In the genomic region with DNA sequence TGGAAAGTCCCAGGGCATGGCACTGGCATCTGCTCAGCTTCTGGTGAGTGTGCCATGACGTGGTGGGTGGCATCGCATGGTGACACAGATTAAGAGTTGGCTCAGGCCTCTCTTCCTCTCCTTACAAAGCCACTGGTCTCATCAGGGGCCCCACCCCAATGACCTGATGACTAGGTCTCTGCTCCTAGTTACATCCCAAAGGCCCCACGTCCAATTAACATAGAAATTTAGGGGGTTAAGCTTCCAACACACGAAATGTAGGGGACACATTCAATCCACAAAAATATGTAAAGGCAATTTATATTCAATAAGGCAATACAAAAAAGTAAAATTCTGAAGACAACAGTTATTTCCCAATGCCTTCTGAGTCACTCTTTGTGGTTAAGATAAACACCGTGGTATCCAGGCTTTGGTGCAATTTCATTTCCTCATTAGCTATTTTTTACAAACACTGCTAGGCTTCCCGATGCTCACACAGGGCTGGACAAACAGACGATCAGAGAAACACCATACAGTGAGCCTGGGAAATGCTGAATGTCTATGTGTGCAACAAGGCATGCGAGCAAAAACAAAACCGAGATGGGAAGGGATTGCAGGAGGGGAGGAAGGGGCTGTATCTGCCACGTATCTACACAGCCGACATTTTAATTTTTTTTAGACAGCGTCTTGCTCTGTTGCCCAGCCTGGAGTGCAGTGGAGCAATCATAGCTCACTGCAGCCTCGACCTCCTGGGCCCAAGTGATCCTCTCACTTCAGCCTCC, we compare ENCODE assay signal across 1 cellular context.
A peak's percentile ranks its signal among the peaks of the same experiment; 100 is the strongest.
TF ChIP-seq lines count a peak whose summit lies in the region.

No MANE protein-coding gene starts in this region.

TF ChIP-seq in GM12878, 131 proteins besides CTCF, POLR2A, EP300 and RAD21 (continued from another document and continues in another):
- TF ChIP-seq, protein P1, sequence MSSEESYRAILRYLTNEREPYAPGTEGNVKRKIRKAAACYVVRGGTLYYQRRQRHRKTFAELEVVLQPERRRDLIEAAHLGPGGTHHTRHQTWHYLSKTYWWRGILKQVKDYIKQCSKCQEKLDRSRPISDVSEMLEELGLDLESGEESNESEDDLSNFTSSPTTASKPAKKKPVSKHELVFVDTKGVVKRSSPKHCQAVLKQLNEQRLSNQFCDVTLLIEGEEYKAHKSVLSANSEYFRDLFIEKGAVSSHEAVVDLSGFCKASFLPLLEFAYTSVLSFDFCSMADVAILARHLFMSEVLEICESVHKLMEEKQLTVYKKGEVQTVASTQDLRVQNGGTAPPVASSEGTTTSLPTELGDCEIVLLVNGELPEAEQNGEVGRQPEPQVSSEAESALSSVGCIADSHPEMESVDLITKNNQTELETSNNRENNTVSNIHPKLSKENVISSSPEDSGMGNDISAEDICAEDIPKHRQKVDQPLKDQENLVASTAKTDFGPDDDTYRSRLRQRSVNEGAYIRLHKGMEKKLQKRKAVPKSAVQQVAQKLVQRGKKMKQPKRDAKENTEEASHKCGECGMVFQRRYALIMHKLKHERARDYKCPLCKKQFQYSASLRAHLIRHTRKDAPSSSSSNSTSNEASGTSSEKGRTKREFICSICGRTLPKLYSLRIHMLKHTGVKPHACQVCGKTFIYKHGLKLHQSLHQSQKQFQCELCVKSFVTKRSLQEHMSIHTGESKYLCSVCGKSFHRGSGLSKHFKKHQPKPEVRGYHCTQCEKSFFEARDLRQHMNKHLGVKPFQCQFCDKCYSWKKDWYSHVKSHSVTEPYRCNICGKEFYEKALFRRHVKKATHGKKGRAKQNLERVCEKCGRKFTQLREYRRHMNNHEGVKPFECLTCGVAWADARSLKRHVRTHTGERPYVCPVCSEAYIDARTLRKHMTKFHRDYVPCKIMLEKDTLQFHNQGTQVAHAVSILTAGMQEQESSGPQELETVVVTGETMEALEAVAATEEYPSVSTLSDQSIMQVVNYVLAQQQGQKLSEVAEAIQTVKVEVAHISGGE (CRISPR knock-in tag; IDR thresholded peaks at IDR 0.05) = no peak
- TF ChIP-seq MTA2 (IDR thresholded peaks at IDR 0.05; ENCODE audit: low read depth) (peak; percentile 63), EZH2 (IDR thresholded peaks at IDR 0.05; ENCODE audit: borderline replicate concordance, control insufficient read depth, low read depth, low read length) (no peak), DPF2 (IDR thresholded peaks at IDR 0.05) (peak; percentile 79; the same call in 1 of the 2 replicates), ZNF24 (IDR thresholded peaks at IDR 0.05) (no peak), WRNIP1 (IDR thresholded peaks at IDR 0.05; ENCODE audit: borderline replicate concordance, low read depth, low read length) (no peak), POLR2AphosphoS5 (IDR thresholded peaks at IDR 0.05; ENCODE audit: low read length) (no peak), POLR2AphosphoS2 (IDR thresholded peaks at IDR 0.05; ENCODE audit: low read depth, low read length) (no peak), ZNF274 (IDR thresholded peaks at IDR 0.05; ENCODE audit: insufficient read depth, insufficient read length) (no peak), MYC (IDR thresholded peaks at IDR 0.05; ENCODE audit: insufficient read depth, insufficient read length, insufficient replicate concordance, low read length, severe bottlenecking) (no peak), CEBPB (IDR thresholded peaks at IDR 0.05; ENCODE audit: borderline replicate concordance in 1 of 2, low read depth in 2 of 2, low read length in 2 of 2) (peak; percentile 33 to 53; a peak in 2 of 4 replicates), NFXL1 (IDR thresholded peaks at IDR 0.05; ENCODE audit: borderline replicate concordance) (no peak), PML (IDR thresholded peaks at IDR 0.05; ENCODE audit: low read length) (no peak), TBL1XR1 (IDR thresholded peaks at IDR 0.05; ENCODE audit: low read depth, low read length) (no peak), GATAD2B (conservative IDR thresholded peaks at IDR 0.05; ENCODE audit: low read depth) (no peak), ZNF384 (IDR thresholded peaks at IDR 0.05; ENCODE audit: borderline replicate concordance, low read depth, low read length) (no peak), SUZ12 (IDR thresholded peaks at IDR 0.05; ENCODE audit: unreplicated experiment) (no peak), IKZF2 (IDR thresholded peaks at IDR 0.05) (peak; percentile 88 to 89), NR2F1 (conservative IDR thresholded peaks at IDR 0.05) (peak; percentile 73), RCOR1 (conservative IDR thresholded peaks at IDR 0.05; ENCODE audit: low read depth, low read length) (no peak), ZSCAN29 (IDR thresholded peaks at IDR 0.05) (no peak), HDAC2 (IDR thresholded peaks at IDR 0.05) (no peak), BRCA1 (IDR thresholded peaks at IDR 0.05; ENCODE audit: low read depth, low read length) (no peak), JUND (IDR thresholded peaks at IDR 0.05; ENCODE audit: low read depth, low read length) (no peak), SIX5 (IDR thresholded peaks at IDR 0.05; ENCODE audit: low read depth, low read length, severe bottlenecking) (no peak), SREBF1 (IDR thresholded peaks at IDR 0.05; ENCODE audit: low read length) (no peak), JUNB (IDR thresholded peaks at IDR 0.05) (peak; percentile 63), STAT3 (IDR thresholded peaks at IDR 0.05; ENCODE audit: low read depth, low read length) (no peak)
- TF ChIP-seq, protein P2, sequence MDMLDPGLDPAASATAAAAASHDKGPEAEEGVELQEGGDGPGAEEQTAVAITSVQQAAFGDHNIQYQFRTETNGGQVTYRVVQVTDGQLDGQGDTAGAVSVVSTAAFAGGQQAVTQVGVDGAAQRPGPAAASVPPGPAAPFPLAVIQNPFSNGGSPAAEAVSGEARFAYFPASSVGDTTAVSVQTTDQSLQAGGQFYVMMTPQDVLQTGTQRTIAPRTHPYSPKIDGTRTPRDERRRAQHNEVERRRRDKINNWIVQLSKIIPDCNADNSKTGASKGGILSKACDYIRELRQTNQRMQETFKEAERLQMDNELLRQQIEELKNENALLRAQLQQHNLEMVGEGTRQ (IDR thresholded peaks at IDR 0.05; ENCODE audit: borderline replicate concordance, low read depth, low read length) = no peak
- TF ChIP-seq, protein P3, sequence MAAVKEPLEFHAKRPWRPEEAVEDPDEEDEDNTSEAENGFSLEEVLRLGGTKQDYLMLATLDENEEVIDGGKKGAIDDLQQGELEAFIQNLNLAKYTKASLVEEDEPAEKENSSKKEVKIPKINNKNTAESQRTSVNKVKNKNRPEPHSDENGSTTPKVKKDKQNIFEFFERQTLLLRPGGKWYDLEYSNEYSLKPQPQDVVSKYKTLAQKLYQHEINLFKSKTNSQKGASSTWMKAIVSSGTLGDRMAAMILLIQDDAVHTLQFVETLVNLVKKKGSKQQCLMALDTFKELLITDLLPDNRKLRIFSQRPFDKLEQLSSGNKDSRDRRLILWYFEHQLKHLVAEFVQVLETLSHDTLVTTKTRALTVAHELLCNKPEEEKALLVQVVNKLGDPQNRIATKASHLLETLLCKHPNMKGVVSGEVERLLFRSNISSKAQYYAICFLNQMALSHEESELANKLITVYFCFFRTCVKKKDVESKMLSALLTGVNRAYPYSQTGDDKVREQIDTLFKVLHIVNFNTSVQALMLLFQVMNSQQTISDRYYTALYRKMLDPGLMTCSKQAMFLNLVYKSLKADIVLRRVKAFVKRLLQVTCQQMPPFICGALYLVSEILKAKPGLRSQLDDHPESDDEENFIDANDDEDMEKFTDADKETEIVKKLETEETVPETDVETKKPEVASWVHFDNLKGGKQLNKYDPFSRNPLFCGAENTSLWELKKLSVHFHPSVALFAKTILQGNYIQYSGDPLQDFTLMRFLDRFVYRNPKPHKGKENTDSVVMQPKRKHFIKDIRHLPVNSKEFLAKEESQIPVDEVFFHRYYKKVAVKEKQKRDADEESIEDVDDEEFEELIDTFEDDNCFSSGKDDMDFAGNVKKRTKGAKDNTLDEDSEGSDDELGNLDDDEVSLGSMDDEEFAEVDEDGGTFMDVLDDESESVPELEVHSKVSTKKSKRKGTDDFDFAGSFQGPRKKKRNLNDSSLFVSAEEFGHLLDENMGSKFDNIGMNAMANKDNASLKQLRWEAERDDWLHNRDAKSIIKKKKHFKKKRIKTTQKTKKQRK (IDR thresholded peaks at IDR 0.05; ENCODE audit: low read depth, low read length) = no peak
- TF ChIP-seq, protein P4, sequence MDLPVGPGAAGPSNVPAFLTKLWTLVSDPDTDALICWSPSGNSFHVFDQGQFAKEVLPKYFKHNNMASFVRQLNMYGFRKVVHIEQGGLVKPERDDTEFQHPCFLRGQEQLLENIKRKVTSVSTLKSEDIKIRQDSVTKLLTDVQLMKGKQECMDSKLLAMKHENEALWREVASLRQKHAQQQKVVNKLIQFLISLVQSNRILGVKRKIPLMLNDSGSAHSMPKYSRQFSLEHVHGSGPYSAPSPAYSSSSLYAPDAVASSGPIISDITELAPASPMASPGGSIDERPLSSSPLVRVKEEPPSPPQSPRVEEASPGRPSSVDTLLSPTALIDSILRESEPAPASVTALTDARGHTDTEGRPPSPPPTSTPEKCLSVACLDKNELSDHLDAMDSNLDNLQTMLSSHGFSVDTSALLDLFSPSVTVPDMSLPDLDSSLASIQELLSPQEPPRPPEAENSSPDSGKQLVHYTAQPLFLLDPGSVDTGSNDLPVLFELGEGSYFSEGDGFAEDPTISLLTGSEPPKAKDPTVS (IDR thresholded peaks at IDR 0.05; ENCODE audit: low read depth, low read length) = no peak
- TF ChIP-seq, protein P5, sequence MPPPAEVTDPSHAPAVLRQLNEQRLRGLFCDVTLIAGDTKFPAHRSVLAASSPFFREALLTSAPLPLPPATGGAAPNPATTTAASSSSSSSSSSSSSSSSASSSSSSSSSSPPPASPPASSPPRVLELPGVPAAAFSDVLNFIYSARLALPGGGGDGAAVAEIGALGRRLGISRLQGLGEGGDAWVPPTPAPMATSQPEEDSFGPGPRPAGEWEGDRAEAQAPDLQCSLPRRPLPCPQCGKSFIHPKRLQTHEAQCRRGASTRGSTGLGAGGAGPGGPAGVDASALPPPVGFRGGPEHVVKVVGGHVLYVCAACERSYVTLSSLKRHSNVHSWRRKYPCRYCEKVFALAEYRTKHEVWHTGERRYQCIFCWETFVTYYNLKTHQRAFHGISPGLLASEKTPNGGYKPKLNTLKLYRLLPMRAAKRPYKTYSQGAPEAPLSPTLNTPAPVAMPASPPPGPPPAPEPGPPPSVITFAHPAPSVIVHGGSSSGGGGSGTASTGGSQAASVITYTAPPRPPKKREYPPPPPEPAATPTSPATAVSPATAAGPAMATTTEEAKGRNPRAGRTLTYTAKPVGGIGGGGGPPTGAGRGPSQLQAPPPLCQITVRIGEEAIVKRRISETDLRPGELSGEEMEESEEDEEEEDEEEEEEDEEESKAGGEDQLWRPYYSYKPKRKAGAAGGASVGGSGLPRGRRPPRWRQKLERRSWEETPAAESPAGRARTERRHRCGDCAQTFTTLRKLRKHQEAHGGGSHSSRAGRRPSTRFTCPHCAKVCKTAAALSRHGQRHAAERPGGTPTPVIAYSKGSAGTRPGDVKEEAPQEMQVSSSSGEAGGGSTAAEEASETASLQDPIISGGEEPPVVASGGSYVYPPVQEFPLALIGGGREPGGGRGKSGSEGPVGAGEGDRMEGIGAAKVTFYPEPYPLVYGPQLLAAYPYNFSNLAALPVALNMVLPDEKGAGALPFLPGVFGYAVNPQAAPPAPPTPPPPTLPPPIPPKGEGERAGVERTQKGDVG (CRISPR knock-in tag; IDR thresholded peaks at IDR 0.05) = no peak
- TF ChIP-seq, protein P6, sequence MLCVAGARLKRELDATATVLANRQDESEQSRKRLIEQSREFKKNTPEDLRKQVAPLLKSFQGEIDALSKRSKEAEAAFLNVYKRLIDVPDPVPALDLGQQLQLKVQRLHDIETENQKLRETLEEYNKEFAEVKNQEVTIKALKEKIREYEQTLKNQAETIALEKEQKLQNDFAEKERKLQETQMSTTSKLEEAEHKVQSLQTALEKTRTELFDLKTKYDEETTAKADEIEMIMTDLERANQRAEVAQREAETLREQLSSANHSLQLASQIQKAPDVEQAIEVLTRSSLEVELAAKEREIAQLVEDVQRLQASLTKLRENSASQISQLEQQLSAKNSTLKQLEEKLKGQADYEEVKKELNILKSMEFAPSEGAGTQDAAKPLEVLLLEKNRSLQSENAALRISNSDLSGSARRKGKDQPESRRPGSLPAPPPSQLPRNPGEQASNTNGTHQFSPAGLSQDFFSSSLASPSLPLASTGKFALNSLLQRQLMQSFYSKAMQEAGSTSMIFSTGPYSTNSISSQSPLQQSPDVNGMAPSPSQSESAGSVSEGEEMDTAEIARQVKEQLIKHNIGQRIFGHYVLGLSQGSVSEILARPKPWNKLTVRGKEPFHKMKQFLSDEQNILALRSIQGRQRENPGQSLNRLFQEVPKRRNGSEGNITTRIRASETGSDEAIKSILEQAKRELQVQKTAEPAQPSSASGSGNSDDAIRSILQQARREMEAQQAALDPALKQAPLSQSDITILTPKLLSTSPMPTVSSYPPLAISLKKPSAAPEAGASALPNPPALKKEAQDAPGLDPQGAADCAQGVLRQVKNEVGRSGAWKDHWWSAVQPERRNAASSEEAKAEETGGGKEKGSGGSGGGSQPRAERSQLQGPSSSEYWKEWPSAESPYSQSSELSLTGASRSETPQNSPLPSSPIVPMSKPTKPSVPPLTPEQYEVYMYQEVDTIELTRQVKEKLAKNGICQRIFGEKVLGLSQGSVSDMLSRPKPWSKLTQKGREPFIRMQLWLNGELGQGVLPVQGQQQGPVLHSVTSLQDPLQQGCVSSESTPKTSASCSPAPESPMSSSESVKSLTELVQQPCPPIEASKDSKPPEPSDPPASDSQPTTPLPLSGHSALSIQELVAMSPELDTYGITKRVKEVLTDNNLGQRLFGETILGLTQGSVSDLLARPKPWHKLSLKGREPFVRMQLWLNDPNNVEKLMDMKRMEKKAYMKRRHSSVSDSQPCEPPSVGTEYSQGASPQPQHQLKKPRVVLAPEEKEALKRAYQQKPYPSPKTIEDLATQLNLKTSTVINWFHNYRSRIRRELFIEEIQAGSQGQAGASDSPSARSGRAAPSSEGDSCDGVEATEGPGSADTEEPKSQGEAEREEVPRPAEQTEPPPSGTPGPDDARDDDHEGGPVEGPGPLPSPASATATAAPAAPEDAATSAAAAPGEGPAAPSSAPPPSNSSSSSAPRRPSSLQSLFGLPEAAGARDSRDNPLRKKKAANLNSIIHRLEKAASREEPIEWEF (IDR thresholded peaks at IDR 0.05; ENCODE audit: insufficient replicate concordance, low read depth, low read length) = peak; percentile 43
- TF ChIP-seq, protein P7, sequence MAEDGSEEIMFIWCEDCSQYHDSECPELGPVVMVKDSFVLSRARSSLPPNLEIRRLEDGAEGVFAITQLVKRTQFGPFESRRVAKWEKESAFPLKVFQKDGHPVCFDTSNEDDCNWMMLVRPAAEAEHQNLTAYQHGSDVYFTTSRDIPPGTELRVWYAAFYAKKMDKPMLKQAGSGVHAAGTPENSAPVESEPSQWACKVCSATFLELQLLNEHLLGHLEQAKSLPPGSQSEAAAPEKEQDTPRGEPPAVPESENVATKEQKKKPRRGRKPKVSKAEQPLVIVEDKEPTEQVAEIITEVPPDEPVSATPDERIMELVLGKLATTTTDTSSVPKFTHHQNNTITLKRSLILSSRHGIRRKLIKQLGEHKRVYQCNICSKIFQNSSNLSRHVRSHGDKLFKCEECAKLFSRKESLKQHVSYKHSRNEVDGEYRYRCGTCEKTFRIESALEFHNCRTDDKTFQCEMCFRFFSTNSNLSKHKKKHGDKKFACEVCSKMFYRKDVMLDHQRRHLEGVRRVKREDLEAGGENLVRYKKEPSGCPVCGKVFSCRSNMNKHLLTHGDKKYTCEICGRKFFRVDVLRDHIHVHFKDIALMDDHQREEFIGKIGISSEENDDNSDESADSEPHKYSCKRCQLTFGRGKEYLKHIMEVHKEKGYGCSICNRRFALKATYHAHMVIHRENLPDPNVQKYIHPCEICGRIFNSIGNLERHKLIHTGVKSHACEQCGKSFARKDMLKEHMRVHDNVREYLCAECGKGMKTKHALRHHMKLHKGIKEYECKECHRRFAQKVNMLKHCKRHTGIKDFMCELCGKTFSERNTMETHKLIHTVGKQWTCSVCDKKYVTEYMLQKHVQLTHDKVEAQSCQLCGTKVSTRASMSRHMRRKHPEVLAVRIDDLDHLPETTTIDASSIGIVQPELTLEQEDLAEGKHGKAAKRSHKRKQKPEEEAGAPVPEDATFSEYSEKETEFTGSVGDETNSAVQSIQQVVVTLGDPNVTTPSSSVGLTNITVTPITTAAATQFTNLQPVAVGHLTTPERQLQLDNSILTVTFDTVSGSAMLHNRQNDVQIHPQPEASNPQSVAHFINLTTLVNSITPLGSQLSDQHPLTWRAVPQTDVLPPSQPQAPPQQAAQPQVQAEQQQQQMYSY (CRISPR knock-in tag; IDR thresholded peaks at IDR 0.05) = no peak
